13 cellular contexts compared by ENCODE assay signal in the genomic region with DNA sequence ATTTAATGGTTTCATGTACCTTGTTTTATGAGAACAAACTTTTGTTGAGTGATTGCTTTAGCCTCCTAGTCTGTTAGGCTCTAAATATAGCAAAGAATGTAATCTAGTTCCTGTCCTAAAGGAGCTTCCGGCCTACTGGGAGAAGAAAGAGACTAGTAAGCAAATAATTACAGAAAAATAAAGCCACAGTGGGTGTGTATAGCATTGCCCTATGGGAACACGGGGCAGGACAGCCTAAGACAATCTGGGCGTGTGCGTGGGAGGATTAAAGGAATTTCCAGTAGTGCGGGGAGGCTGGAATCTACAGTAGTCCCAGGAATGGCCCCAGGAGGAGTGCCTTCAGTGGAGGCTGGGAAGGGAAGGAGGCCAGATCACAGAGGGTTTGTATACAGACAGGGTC.
A peak's percentile ranks its signal among the peaks of the same experiment; 100 is the strongest.
DNase-seq lines count a peak whose midpoint lies in the region; FAIRE-seq and TF ChIP-seq lines count a peak whose summit lies in the region.
"Had no signal": no experiment of that assay in that cellular context is flagged by ENCODE, and none has a peak within 500 bp of the region (broad histone marks: within the 10 kb centered on the region; RNA-seq: fewer than 3 reads in every experiment).

No MANE protein-coding gene starts in this region.

- POLR2A ChIA-PET in A673 (lab: Charles Lee; ENCODE audit: low non-redundant PET): no interaction called here
- POLR2A ChIA-PET in endothelial cell of umbilical vein (lab: Charles Lee): no interaction called here

- H3K9me3 ChIP-seq in A673 (ENCODE audit: low read depth, low read length, poor library complexity, severe bottlenecking): no peaks in the 10 kb centered on the region
- no peaks in the 10 kb centered on the region for H3K9me3 ChIP-seq in endothelial cell of umbilical vein (replicated peaks; ENCODE audit: control insufficient read depth, insufficient read depth, low read length)
- no peaks in the 10 kb centered on the region for H3K9me3 ChIP-seq in Peyer's patch

- H2AFZ ChIP-seq in endothelial cell of umbilical vein (ENCODE audit: low read depth, low read length): peak overlapping the region; percentile 59

- no peak overlapping the region for H3K4me3 ChIP-seq in A673 (ENCODE audit: low read depth, low read length, poor library complexity, severe bottlenecking)
- H3K4me3 ChIP-seq in endothelial cell of umbilical vein (replicated peaks in 1 of 3; ENCODE audit: insufficient read depth in 1 of 3, low read depth in 1 of 3, low read length in 3 of 3): no peak overlapping the region
- no peak overlapping the region for H3K4me3 ChIP-seq in Peyer's patch

- peak overlapping the region; percentile 51 for H3K27ac ChIP-seq in A673 (ENCODE audit: low read depth, low read length, poor library complexity, severe bottlenecking)
- peak overlapping the region; percentile 63 for H3K27ac ChIP-seq in endothelial cell of umbilical vein (ENCODE audit: insufficient read depth, low read depth, low read length)
- no peak overlapping the region for H3K27ac ChIP-seq in Peyer's patch

- H3K4me2 ChIP-seq in endothelial cell of umbilical vein (ENCODE audit: insufficient read depth, low read length): peak overlapping the region; percentile 45

- no peaks in the 10 kb centered on the region for H4K20me1 ChIP-seq in endothelial cell of umbilical vein (replicated peaks; ENCODE audit: control insufficient read depth, extremely low read depth, insufficient read depth, low read length)

- no peaks in the 10 kb centered on the region for H3K79me2 ChIP-seq in endothelial cell of umbilical vein (ENCODE audit: control insufficient read depth, insufficient read depth, low read length)

- intact Hi-C loops in A673 (cut with micrococcal nuclease; ENCODE audit: unreplicated experiment): no loop called here
- intact Hi-C loops in endothelial cell of umbilical vein (cut with micrococcal nuclease): loop anchor here (2.0 to 5.0 kb wide), 4 partner anchors 39 to 183 kb away; no protein-coding TSS in a partner anchor

- peak; percentile 81 for FAIRE-seq in endothelial cell of umbilical vein (lab: Jason Lieb, UNC)

- H3K27me3 ChIP-seq in A673 (replicated peaks; ENCODE audit: insufficient read depth, low read depth, low read length, poor library complexity): no peaks in the 10 kb centered on the region
- H3K27me3 ChIP-seq in endothelial cell of umbilical vein (ENCODE audit: control insufficient read depth in 2 of 2, insufficient read depth in 2 of 2, low read length in 2 of 2): no peaks in the 10 kb centered on the region
- no peaks in the 10 kb centered on the region for H3K27me3 ChIP-seq in Peyer's patch

- H3K4me1 ChIP-seq in A673 (ENCODE audit: insufficient read depth, low read length, poor library complexity, severe bottlenecking): peaks cover 5% of the 10 kb centered on the region
- H3K4me1 ChIP-seq in endothelial cell of umbilical vein (ENCODE audit: control insufficient read depth, extremely low read depth, insufficient read depth, low read length): peaks cover 12% of the 10 kb centered on the region
- H3K4me1 ChIP-seq in Peyer's patch: no peaks in the 10 kb centered on the region

- TF ChIP-seq POLR2A in endothelial cell of umbilical vein (IDR thresholded peaks at IDR 0.05; ENCODE audit: low read depth, low read length) (no peak), Peyer's patch (IDR thresholded peaks at IDR 0.05) (no peak)

- H3K36me3 ChIP-seq in A673 (ENCODE audit: insufficient read depth, low read length, poor library complexity, severe bottlenecking): no peaks in the 10 kb centered on the region
- H3K36me3 ChIP-seq in endothelial cell of umbilical vein (ENCODE audit: control insufficient read depth in 2 of 2, extremely low read depth in 1 of 2, insufficient read depth in 2 of 2, low read length in 2 of 2): no peaks in the 10 kb centered on the region
- no peaks in the 10 kb centered on the region for H3K36me3 ChIP-seq in Peyer's patch

- H3K9ac ChIP-seq in endothelial cell of umbilical vein (replicated peaks; ENCODE audit: extremely low read depth, insufficient read depth, low read length): no peak overlapping the region

- CTCF ChIA-PET in A673 (lab: Charles Lee): no interaction called here
- CTCF ChIA-PET in endothelial cell of umbilical vein (lab: Charles Lee): interaction anchor here (0.6 to 1.0 kb wide), 3 partner anchors 11 to 127 kb away, joined by 3 to 6 read pairs (median 3); no protein-coding TSS in a partner anchor

- no peak for TF ChIP-seq CTCF in A673 (conservative IDR thresholded peaks at IDR 0.05; ENCODE audit: low read depth, low read length)
- no peak for TF ChIP-seq CTCF in endothelial cell of umbilical vein (IDR thresholded peaks at IDR 0.05; ENCODE audit: extremely low read depth in 1 of 2, insufficient read depth in 1 of 2, low read depth in 1 of 2, low read length in 2 of 2)
- TF ChIP-seq CTCF in Peyer's patch (IDR thresholded peaks at IDR 0.05): no peak

- dilution Hi-C loops in endothelial cell of umbilical vein (cut with MboI; ENCODE audit: extremely low pct_ligation_motif_present, low sequenced_read_pairs): no loop called here

- BruUV-seq in A673 (replicated peaks; lab: Mats Ljungman, UMichigan) (no TSS peak), endothelial cell of umbilical vein (replicated peaks; lab: Mats Ljungman, UMichigan) (no TSS peak)

- DNase-seq in A673 (ENCODE audit: low spot score) (peak; percentile 77), NCI-H226 (peak; percentile 95), endothelial cell of umbilical vein (ENCODE audit: low read depth, low spot score) (peak; percentile 61), lung microvascular endothelial cell (ENCODE audit: low read depth in 2 of 2) (peak; percentile 53 to 77), Peyer's patch (no peak), GM03348 (ENCODE audit: low spot score) (no peak), globus pallidus (ENCODE audit: low spot score) (no peak)
- no peak for DNase-seq in activated CD4-positive, alpha-beta T cell treated with anti-CD3 and anti-CD28 coated beads, Interleukin-2, amount 50 U/mL, for 4 hours
- DNase-seq: amniotic stem cell; DMS53; NCI-H1694 treated with DMSO at 0.1 percent for 48 hours; stimulated activated CD4-positive, alpha-beta T cell treated with anti-CD3 and anti-CD28 coated beads, Interleukin-1b, Interleukin-23, amount 100 ng/mL, for 48 hours; stimulated activated naive CD8-positive, alpha-beta T cell treated with anti-CD3 and anti-CD28 coated beads, Interleukin-15, Interleukin-2, amounts not matched to agents 100 U/mL and 50 U/mL, for 24 hours had no signal

- no peaks in the 10 kb centered on the region for H3K9me1 ChIP-seq in endothelial cell of umbilical vein (replicated peaks; ENCODE audit: control insufficient read depth, extremely low read depth, insufficient read depth, low read length)

TF ChIP-seq in endothelial cell of umbilical vein, 7 proteins besides CTCF, POLR2A, EP300 and RAD21:
- no peak for TF ChIP-seq FOS (IDR thresholded peaks at IDR 0.05; ENCODE audit: borderline replicate concordance, insufficient read depth, low read length)

Comparison
In these comparisons a context has a peak if more than half of its experiments do, and no peak if none do; other contexts are left out.
1. DNase-seq: peak in A673 (single experiment), NCI-H226 (single experiment), endothelial cell of umbilical vein (single experiment) and lung microvascular endothelial cell (2 of 2); none in Peyer's patch (0 of 3), GM03348 (single experiment), activated CD4-positive, alpha-beta T cell treated with anti-CD3 and anti-CD28 coated beads, Interleukin-2, amount 50 U/mL, for 4 hours (0 of 2) and globus pallidus (single experiment).
2. H3K27ac ChIP-seq: peak in A673 (single experiment) and endothelial cell of umbilical vein (single experiment); none in Peyer's patch (0 of 4).